In the genomic region with DNA sequence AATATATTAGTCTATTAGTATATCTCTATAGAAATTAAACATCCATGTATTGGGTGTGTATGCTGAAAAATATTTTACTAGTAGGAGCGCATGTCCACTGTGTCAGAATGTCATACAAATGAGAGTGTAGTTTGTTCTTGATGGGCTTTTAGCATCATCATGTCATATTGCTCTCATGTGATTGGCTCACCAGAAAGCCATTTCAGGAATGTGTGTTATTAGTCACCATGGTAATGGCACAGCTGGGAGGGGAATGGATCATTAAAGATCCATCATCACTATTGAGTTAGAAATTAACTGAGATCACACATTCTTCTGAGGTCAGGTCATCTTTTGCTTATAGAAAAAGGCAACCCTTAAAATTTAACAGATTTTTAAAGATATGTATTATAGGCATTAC, we compare ENCODE assay signal across 1 cellular context.
TF ChIP-seq lines count a peak whose summit lies in the region.

No MANE protein-coding gene starts in this region.

TF ChIP-seq in H1, 55 proteins besides CTCF, POLR2A, EP300 and RAD21 (continued from another document):
- TF ChIP-seq, protein P1, sequence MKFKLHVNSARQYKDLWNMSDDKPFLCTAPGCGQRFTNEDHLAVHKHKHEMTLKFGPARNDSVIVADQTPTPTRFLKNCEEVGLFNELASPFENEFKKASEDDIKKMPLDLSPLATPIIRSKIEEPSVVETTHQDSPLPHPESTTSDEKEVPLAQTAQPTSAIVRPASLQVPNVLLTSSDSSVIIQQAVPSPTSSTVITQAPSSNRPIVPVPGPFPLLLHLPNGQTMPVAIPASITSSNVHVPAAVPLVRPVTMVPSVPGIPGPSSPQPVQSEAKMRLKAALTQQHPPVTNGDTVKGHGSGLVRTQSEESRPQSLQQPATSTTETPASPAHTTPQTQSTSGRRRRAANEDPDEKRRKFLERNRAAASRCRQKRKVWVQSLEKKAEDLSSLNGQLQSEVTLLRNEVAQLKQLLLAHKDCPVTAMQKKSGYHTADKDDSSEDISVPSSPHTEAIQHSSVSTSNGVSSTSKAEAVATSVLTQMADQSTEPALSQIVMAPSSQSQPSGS (IDR thresholded peaks at IDR 0.05; ENCODE audit: low read length) = no peak
- no peak for TF ChIP-seq HDAC6 (IDR thresholded peaks at IDR 0.05; ENCODE audit: low read depth, low read length)
- TF ChIP-seq JUND (IDR thresholded peaks at IDR 0.05; ENCODE audit: low read length) = no peak
- no peak for TF ChIP-seq RXRA (IDR thresholded peaks at IDR 0.05; ENCODE audit: insufficient read depth, low read depth, low read length)
- TF ChIP-seq JUN (IDR thresholded peaks at IDR 0.05; ENCODE audit: low read depth, low read length) = 0 out of 2 replicates have a peak, but pooled peaks have one; percentile 11
